ENCODE assay signal across 8 cellular contexts in genomic region chr11:67267188-67268035, GRCh38. TPM values are rescaled to one million over a fixed set of nuclear protein-coding genes. Genes with fewer than 3 reads are reported as not detected.
DNase-seq lines count a peak whose midpoint lies in the region; ATAC-seq and TF ChIP-seq lines count a peak whose summit lies in the region.

No MANE protein-coding gene starts in this region.

- no peaks in the 10 kb centered on the region for H3K9me3 Mint-ChIP-seq in activated T-cell treated with anti-CD3 and anti-CD28 coated beads, Interleukin-2, amount 50 U/mL, for 72 hours
- H3K9me3 Mint-ChIP-seq in glutamatergic neuron (ENCODE audit: unreplicated experiment) = peaks cover 9% of the 10 kb centered on the region

- peaks cover 12 to 28% of the 10 kb centered on the region in 2 experiments; a peak in 3 of 4 replicates for H3K4me1 ChIP-seq in HCT116 (ENCODE audit: control insufficient read depth in 1 of 2, insufficient read depth in 2 of 2, low read length in 2 of 2)

- ATAC-seq in HCT116 (no peak), GM21515 (IDR thresholded peaks at IDR 0.05; ENCODE audit: unreplicated experiment) (no peak), HG02763 (IDR thresholded peaks at IDR 0.05; ENCODE audit: unreplicated experiment) (no peak)
- ATAC-seq in activated T-cell treated with anti-CD3 and anti-CD28 coated beads, Interleukin-2, amount 50 U/mL, for 72 hours (replicated peaks in 1 of 2) = no peak

- POLR2A ChIA-PET in AG04450 (lab: Yijun Ruan, JAX) = interaction anchor here (0.6 to 1.0 kb wide), 3 partner anchors 41 to 202 kb away, joined by 3 to 4 read pairs (median 3); no protein-coding TSS in a partner anchor
- POLR2A ChIA-PET in HCT116 (lab: Charles Lee) = no interaction called here
- POLR2A ChIA-PET in HEK293T (lab: Yijun Ruan, JAX) = interaction anchor here (0.6 to 1.3 kb wide), 8 partner anchors 13 to 184 kb away, joined by 3 to 9 read pairs (median 3); partner anchors contain the start of gene ANKRD13D

- H3K27me3 Mint-ChIP-seq in activated T-cell treated with anti-CD3 and anti-CD28 coated beads, Interleukin-2, amount 50 U/mL, for 72 hours (ENCODE audit: low read depth) = no peaks in the 10 kb centered on the region
- peaks cover 17% of the 10 kb centered on the region for H3K27me3 Mint-ChIP-seq in glutamatergic neuron (ENCODE audit: unreplicated experiment)

- H3K36me3 Mint-ChIP-seq in activated T-cell treated with anti-CD3 and anti-CD28 coated beads, Interleukin-2, amount 50 U/mL, for 72 hours (ENCODE audit: insufficient read depth in 2 of 2) = peaks cover 20 to 27% of the 10 kb centered on the region in 2 donors
- no peaks in the 10 kb centered on the region for H3K36me3 Mint-ChIP-seq in glutamatergic neuron (ENCODE audit: unreplicated experiment)

- no peak for TF ChIP-seq RAD21 in HCT116 (IDR thresholded peaks at IDR 0.05; ENCODE audit: low read depth)

- RAD21 ChIA-PET in HCT116 (lab: Charles Lee; ENCODE audit: low non-redundant PET in 1 of 2, low total read pairs in 2 of 2, uncharacterized antibody in 2 of 2, unreplicated experiment in 2 of 2) = no interaction called here

- no peak for TF ChIP-seq POLR2A in HCT116 (IDR thresholded peaks at IDR 0.05; ENCODE audit: borderline replicate concordance, extremely low read depth, insufficient read depth, insufficient read length)

- peak overlapping the region; percentile 97 to 98 for H3K4me3 Mint-ChIP-seq in activated T-cell treated with anti-CD3 and anti-CD28 coated beads, Interleukin-2, amount 50 U/mL, for 72 hours
- peak overlapping the region; percentile 95 for H3K4me3 Mint-ChIP-seq in glutamatergic neuron (ENCODE audit: unreplicated experiment)

- peaks cover 79% of the 10 kb centered on the region for H3K4me1 Mint-ChIP-seq in activated T-cell treated with anti-CD3 and anti-CD28 coated beads, Interleukin-2, amount 50 U/mL, for 72 hours (ENCODE audit: low read depth)
- H3K4me1 Mint-ChIP-seq in glutamatergic neuron (ENCODE audit: low read depth, unreplicated experiment) = peaks cover 28% of the 10 kb centered on the region

- no TSS peak for BruUV-seq in HCT116 (replicated peaks; lab: Mats Ljungman, UMichigan)

- H3K27ac Mint-ChIP-seq in activated T-cell treated with anti-CD3 and anti-CD28 coated beads, Interleukin-2, amount 50 U/mL, for 72 hours = peak overlapping the region; percentile 92
- H3K27ac Mint-ChIP-seq in glutamatergic neuron (ENCODE audit: unreplicated experiment) = peak overlapping the region; percentile 68

- no peaks in the 10 kb centered on the region for H3K9me2 ChIP-seq in HCT116 (ENCODE audit: insufficient read depth)

- intact Hi-C loops in HCT116 (cut with micrococcal nuclease) = no loop called here

- peaks cover 59% of the 10 kb centered on the region for H3K79me2 ChIP-seq in HCT116 (ENCODE audit: insufficient read depth, low read length)

- peak overlapping the region; percentile 80 for H3K4me3 ChIP-seq in AG04450 (ENCODE audit: low read depth, low read length)
- H3K4me3 ChIP-seq in HCT116 (replicated peaks in 1 of 2; ENCODE audit: low read depth in 1 of 2, low read length in 2 of 2) = peak overlapping the region; percentile 71 to 98
- H3K4me3 ChIP-seq in retinal pigment epithelial cell (ENCODE audit: low read length) = peak overlapping the region; percentile 73

- H3K27me3 ChIP-seq in AG04450 (ENCODE audit: control insufficient read depth, insufficient read depth, low read length) (no peaks in the 10 kb centered on the region), HCT116 (ENCODE audit: insufficient read depth, low read length) (no peaks in the 10 kb centered on the region)

- peak overlapping the region; percentile 84 for H3K9ac ChIP-seq in HCT116 (ENCODE audit: low read length)

- H3K27ac ChIP-seq in AG04450 (ENCODE audit: low read depth, low read length) = no peak overlapping the region
- peak overlapping the region; percentile 84 for H3K27ac ChIP-seq in HCT116 (ENCODE audit: low read depth, low read length)

- H4K20me1 ChIP-seq in HCT116 (ENCODE audit: insufficient read depth) = no peaks in the 10 kb centered on the region

- H3K9me3 ChIP-seq in AG04450 (ENCODE audit: control insufficient read depth, insufficient read depth, low read length) = no peaks in the 10 kb centered on the region; the same call in 1 of the 2 replicates
- H3K9me3 ChIP-seq in HCT116 (ENCODE audit: control insufficient read depth in 1 of 2, insufficient read depth in 1 of 2, low read depth in 1 of 2, low read length in 2 of 2) = no peaks in the 10 kb centered on the region

- TF ChIP-seq CTCF in AG04450 (IDR thresholded peaks at IDR 0.05; ENCODE audit: low read depth, low read length) (0 out of 2 replicates have a peak, but pooled peaks have one; percentile 9), HCT116 (IDR thresholded peaks at IDR 0.05 in 2 of 3, conservative IDR thresholded peaks at IDR 0.05 in 1 of 3; ENCODE audit: borderline replicate concordance in 1 of 3, insufficient read depth in 1 of 3, low read depth in 2 of 3, low read length in 2 of 3) (no peak), glutamatergic neuron (IDR thresholded peaks at IDR 0.05; ENCODE audit: partially characterized antibody, unreplicated experiment) (no peak), retinal pigment epithelial cell (conservative IDR thresholded peaks at IDR 0.05; ENCODE audit: low read depth, low read length) (no peak)

- peaks cover 2 to 15% of the 10 kb centered on the region in 2 experiments; a peak in 1 of 4 replicates for H3K36me3 ChIP-seq in HCT116 (ENCODE audit: control insufficient read depth in 1 of 2, insufficient read depth in 2 of 2, low read length in 2 of 2)

- DNase-seq in AG04450 (ENCODE audit: low read depth, low spot score) (no peak), HCT116 (ENCODE audit: low read depth, low spot score) (no peak), glutamatergic neuron (peak; percentile 16), retinal pigment epithelial cell (ENCODE audit: low read depth) (no peak), HEK293T (ENCODE audit: extremely low spot score) (no peak)
- no peak for DNase-seq in activated T-cell treated with anti-CD3 and anti-CD28 coated beads, Interleukin-2, amount 50 U/mL, for 72 hours

- CTCF ChIA-PET in AG04450 (lab: Charles Lee) (interaction anchor here (0.6 to 2.1 kb wide), 9 partner anchors 10 to 115 kb away, joined by 3 to 12 read pairs (median 6); no protein-coding TSS in a partner anchor), HCT116 (lab: Charles Lee) (interaction anchor here (1.0 to 1.3 kb wide), 4 partner anchors 10 to 122 kb away, joined by 3 to 10 read pairs (median 6); no protein-coding TSS in a partner anchor), HEK293T (lab: Yijun Ruan, JAX) (interaction anchor here (0.7 to 0.9 kb wide), 3 partner anchors 35 to 86 kb away, joined by 3 read pairs; partner anchors contain the start of gene POLD4)

- H3K4me2 ChIP-seq in HCT116 (ENCODE audit: low read length) = peak overlapping the region; percentile 96

- no peak overlapping the region for H2AFZ ChIP-seq in HCT116 (ENCODE audit: low read depth, low read length, poor library complexity, severe bottlenecking)

TF ChIP-seq in HCT116, 20 proteins besides CTCF, POLR2A, EP300 and RAD21 (continues in another document):
- TF ChIP-seq EZH2 (IDR thresholded peaks at IDR 0.05) = no peak
- no peak for TF ChIP-seq ZNF274 (IDR thresholded peaks at IDR 0.05; ENCODE audit: low read depth, low read length)

TF ChIP-seq in HEK293T, 16 proteins besides CTCF, POLR2A, EP300 and RAD21:
- no peak for TF ChIP-seq SUZ12 (IDR thresholded peaks at IDR 0.05)
- no peak for TF ChIP-seq ELF4 (IDR thresholded peaks at IDR 0.05)
- no peak for TF ChIP-seq FOXK2 (IDR thresholded peaks at IDR 0.05)
- no peak for TF ChIP-seq L3MBTL2 (conservative IDR thresholded peaks at IDR 0.05)
- TF ChIP-seq FOXM1 (IDR thresholded peaks at IDR 0.05; ENCODE audit: borderline replicate concordance) = no peak
- no peak for TF ChIP-seq LEF1 (IDR thresholded peaks at IDR 0.05; ENCODE audit: borderline replicate concordance)
- TF ChIP-seq SP1 (IDR thresholded peaks at IDR 0.05) = no peak
- no peak for TF ChIP-seq ARNT (IDR thresholded peaks at IDR 0.05)
- no peak for TF ChIP-seq CTBP1 (IDR thresholded peaks at IDR 0.05; ENCODE audit: borderline replicate concordance)
- no peak for TF ChIP-seq TARDBP (IDR thresholded peaks at IDR 0.05)
- no peak for TF ChIP-seq NFRKB (IDR thresholded peaks at IDR 0.05)
- no peak for TF ChIP-seq PKNOX1 (IDR thresholded peaks at IDR 0.05)
- TF ChIP-seq BHLHE40 (IDR thresholded peaks at IDR 0.05; ENCODE audit: borderline replicate concordance) = no peak
- TF ChIP-seq ZNF384 (IDR thresholded peaks at IDR 0.05) = no peak
- TF ChIP-seq FOXA1 (IDR thresholded peaks at IDR 0.05) = no peak
- TF ChIP-seq HDGF (IDR thresholded peaks at IDR 0.05; ENCODE audit: borderline replicate concordance) = no peak
TF ChIP-seq in HEK293T: peak in this region for 0.

RNA-seq across cellular contexts. Expression of gene GRK2, which starts 1.1 kb away (rescaled TPM):
- 17.3 and 20.2 TPM in 2 replicates for polyA plus RNA-seq in AG04450 (2011; rRNA removed)
- 61.0 and 67.4 TPM in 2 replicates for polyA minus RNA-seq in AG04450 (2011; rRNA and poly(A)+ RNA removed)
- total RNA-seq in HCT116 (2021; ENCODE audit: unreplicated experiment) = 83.0 TPM
- polyA plus RNA-seq in HCT116 (2012) = 94.4 and 117 TPM in 2 replicates
- total RNA-seq in activated T-cell treated with anti-CD3 and anti-CD28 coated beads, Interleukin-2, amount 50 U/mL, for 72 hours = 100 to 1,000 TPM; 379 to 422 TPM
- 52.2 TPM for total RNA-seq in glutamatergic neuron (ENCODE audit: unreplicated experiment)

RNA-seq across cellular contexts. Expression of gene ANKRD13D, which starts 21.7 kb away (rescaled TPM):
- polyA plus RNA-seq in AG04450 (2011; rRNA removed) = 14.4 and 18.4 TPM in 2 replicates
- 25.6 and 33.8 TPM in 2 replicates for polyA minus RNA-seq in AG04450 (2011; rRNA and poly(A)+ RNA removed)
- total RNA-seq in HCT116 (2021; ENCODE audit: unreplicated experiment) (61.1 TPM), glutamatergic neuron (ENCODE audit: unreplicated experiment) (109 TPM)
- polyA plus RNA-seq in HCT116 (2012) = 31.8 and 36.8 TPM in 2 replicates
- 10 to 100 TPM; 78.5 to 90.9 TPM for total RNA-seq in activated T-cell treated with anti-CD3 and anti-CD28 coated beads, Interleukin-2, amount 50 U/mL, for 72 hours

RNA-seq across cellular contexts. Expression of gene SSH3, which starts 35.9 kb away (rescaled TPM):
- 16.5 and 20.0 TPM in 2 replicates for polyA plus RNA-seq in AG04450 (2011; rRNA removed)
- 12.1 and 14.3 TPM in 2 replicates for polyA minus RNA-seq in AG04450 (2011; rRNA and poly(A)+ RNA removed)
- total RNA-seq in HCT116 (2021; ENCODE audit: unreplicated experiment) (57.8 TPM), glutamatergic neuron (ENCODE audit: unreplicated experiment) (8.3 TPM)
- 49.4 and 55.1 TPM in 2 replicates for polyA plus RNA-seq in HCT116 (2012)
- total RNA-seq in activated T-cell treated with anti-CD3 and anti-CD28 coated beads, Interleukin-2, amount 50 U/mL, for 72 hours = 10 to 100 TPM; 13.3 to 20.3 TPM
